In genomic region chr18:74947417-74947816, GRCh38 we compare ENCODE assay signal across 23 cellular contexts.
"Had no signal": no experiment of that assay in that cellular context is flagged by ENCODE, and none has a peak within 500 bp of the region (broad histone marks: within the 10 kb centered on the region; RNA-seq: fewer than 3 reads in every experiment).

No MANE protein-coding gene starts in this region.

- H3K36me3 ChIP-seq: cardiac muscle cell, left ventricle myocardium inferior, neutrophil, thyroid gland had no signal

- H2AFZ ChIP-seq: hepatocyte, parathyroid adenoma had no signal

- H3K27me3 Mint-ChIP-seq: activated CD4-positive, alpha-beta T cell treated with anti-CD3 and anti-CD28 coated beads, Interleukin-2, amount 10 ng/mL, durations not matched to agents 7 days and 5 days; activated naive CD8-positive, alpha-beta T cell treated with anti-CD3 and anti-CD28 coated beads, Interleukin-2, amount 50 U/mL, for 24 hours; naive thymus-derived CD8-positive, alpha-beta T cell; stimulated activated naive CD8-positive, alpha-beta T cell treated with anti-CD3 and anti-CD28 coated beads, Interleukin-15, Interleukin-2, amounts not matched to agents 100 ng/mL and 50 ng/mL, for 24 hours had no signal

- H3K9me3 ChIP-seq: left ventricle myocardium inferior, neutrophil, thyroid gland had no signal

- H3K4me3 Mint-ChIP-seq: activated CD4-positive, alpha-beta T cell treated with anti-CD3 and anti-CD28 coated beads, Interleukin-2, amount 10 ng/mL, durations not matched to agents 7 days and 5 days; activated CD8-positive, alpha-beta T cell treated with anti-CD3 and anti-CD28 coated beads, Interleukin-2, amount 10 ng/mL, durations not matched to agents 7 days and 5 days; activated naive CD8-positive, alpha-beta T cell treated with anti-CD3 and anti-CD28 coated beads, Interleukin-2, amount 50 U/mL, for 24 hours; activated T-helper 1 cell treated with anti-CD3 and anti-CD28 coated beads, Interleukin-12 subunit alpha, Interleukin-12 subunit beta, Interleukin-2, Interleukin-4 antibody, amounts not matched to agents 30 ng/mL and 10 ng/mL and 1 ng/mL, durations not matched to agents 14 hours and 24 hours and 36 hours; mesothelial cell of epicardium; naive thymus-derived CD8-positive, alpha-beta T cell; stimulated activated naive CD8-positive, alpha-beta T cell treated with anti-CD3 and anti-CD28 coated beads, Interleukin-15, Interleukin-2, amounts not matched to agents 100 ng/mL and 50 ng/mL, for 24 hours had no signal

- H3K27ac ChIP-seq: cardiac muscle cell, hepatocyte, left ventricle myocardium inferior, neutrophil, parathyroid adenoma, thyroid gland, VCaP had no signal

- DNase-seq: activated CD4-positive, alpha-beta T cell treated with anti-CD3 and anti-CD28 coated beads, Interleukin-2, amount 10 ng/mL, durations not matched to agents 7 days and 5 days; activated CD4-positive, CD25-positive, alpha-beta regulatory T cell treated with anti-CD3 and anti-CD28 coated beads, Interleukin-2, amount 50 U/mL, for 72 hours; activated CD8-positive, alpha-beta T cell treated with anti-CD3 and anti-CD28 coated beads, Interleukin-2, amount 10 ng/mL, durations not matched to agents 7 days and 5 days; activated gamma-delta T cell; activated naive CD4-positive, alpha-beta T cell treated with anti-CD3 and anti-CD28 coated beads, Interleukin-2, amount 50 U/mL, for 16 hours; activated naive CD8-positive, alpha-beta T cell treated with anti-CD3 and anti-CD28 coated beads, Interleukin-2, amount 50 U/mL, for 24 hours; dermis blood vessel endothelial cell; effector memory CD4-positive, alpha-beta T cell; foreskin melanocyte; left ventricle myocardium inferior; naive thymus-derived CD8-positive, alpha-beta T cell; right cardiac atrium; stimulated activated CD4-positive, alpha-beta T cell treated with anti-CD3 and anti-CD28 coated beads, Interleukin-12 subunit alpha, Interleukin-12 subunit beta, amount 100 ng/mL, for 4 hours; thyroid gland had no signal

- H3K27ac Mint-ChIP-seq: activated CD4-positive, alpha-beta T cell treated with anti-CD3 and anti-CD28 coated beads, Interleukin-2, amount 10 ng/mL, durations not matched to agents 7 days and 5 days; activated CD8-positive, alpha-beta T cell treated with anti-CD3 and anti-CD28 coated beads, Interleukin-2, amount 10 ng/mL, durations not matched to agents 7 days and 5 days; activated naive CD8-positive, alpha-beta T cell treated with anti-CD3 and anti-CD28 coated beads, Interleukin-2, amount 50 U/mL, for 24 hours; activated T-helper 1 cell treated with anti-CD3 and anti-CD28 coated beads, Interleukin-12 subunit alpha, Interleukin-12 subunit beta, Interleukin-2, Interleukin-4 antibody, amounts not matched to agents 30 ng/mL and 10 ng/mL and 1 ng/mL, durations not matched to agents 14 hours and 24 hours and 36 hours; mesothelial cell of epicardium; stimulated activated naive CD8-positive, alpha-beta T cell treated with anti-CD3 and anti-CD28 coated beads, Interleukin-15, Interleukin-2, amounts not matched to agents 100 ng/mL and 50 ng/mL, for 24 hours had no signal

- H3K9me3 Mint-ChIP-seq: activated CD4-positive, alpha-beta T cell treated with anti-CD3 and anti-CD28 coated beads, Interleukin-2, amount 10 ng/mL, durations not matched to agents 7 days and 5 days; activated naive CD8-positive, alpha-beta T cell treated with anti-CD3 and anti-CD28 coated beads, Interleukin-2, amount 50 U/mL, for 24 hours; activated T-helper 1 cell treated with anti-CD3 and anti-CD28 coated beads, Interleukin-12 subunit alpha, Interleukin-12 subunit beta, Interleukin-2, Interleukin-4 antibody, amounts not matched to agents 30 ng/mL and 10 ng/mL and 1 ng/mL, durations not matched to agents 14 hours and 24 hours and 36 hours; mesothelial cell of epicardium; naive thymus-derived CD8-positive, alpha-beta T cell; stimulated activated naive CD8-positive, alpha-beta T cell treated with anti-CD3 and anti-CD28 coated beads, Interleukin-15, Interleukin-2, amounts not matched to agents 100 ng/mL and 50 ng/mL, for 24 hours had no signal

- H3K27me3 ChIP-seq: cardiac muscle cell, hepatocyte, neutrophil, thyroid gland had no signal

- H3K79me2 ChIP-seq: hepatocyte, parathyroid adenoma had no signal

- H3K4me3 ChIP-seq: cardiac muscle cell, hepatocyte, left ventricle myocardium inferior, thyroid gland had no signal

- H3K36me3 Mint-ChIP-seq: mesothelial cell of epicardium had no signal

- H3K4me2 ChIP-seq: hepatocyte had no signal

- H3K4me1 Mint-ChIP-seq: mesothelial cell of epicardium had no signal

- H3K4me1 ChIP-seq: parathyroid adenoma had no signal

- ATAC-seq: activated CD8-positive, alpha-beta T cell treated with anti-CD3 and anti-CD28 coated beads, Interleukin-2, amount 10 ng/mL, durations not matched to agents 7 days and 5 days; activated naive CD8-positive, alpha-beta T cell treated with anti-CD3 and anti-CD28 coated beads, Interleukin-2, amount 50 U/mL, for 24 hours; esophagus mucosa; naive thymus-derived CD8-positive, alpha-beta T cell; right cardiac atrium had no signal

- H3K9ac ChIP-seq: parathyroid adenoma had no signal
